1 cellular context compared by ENCODE assay signal in the genomic region with DNA sequence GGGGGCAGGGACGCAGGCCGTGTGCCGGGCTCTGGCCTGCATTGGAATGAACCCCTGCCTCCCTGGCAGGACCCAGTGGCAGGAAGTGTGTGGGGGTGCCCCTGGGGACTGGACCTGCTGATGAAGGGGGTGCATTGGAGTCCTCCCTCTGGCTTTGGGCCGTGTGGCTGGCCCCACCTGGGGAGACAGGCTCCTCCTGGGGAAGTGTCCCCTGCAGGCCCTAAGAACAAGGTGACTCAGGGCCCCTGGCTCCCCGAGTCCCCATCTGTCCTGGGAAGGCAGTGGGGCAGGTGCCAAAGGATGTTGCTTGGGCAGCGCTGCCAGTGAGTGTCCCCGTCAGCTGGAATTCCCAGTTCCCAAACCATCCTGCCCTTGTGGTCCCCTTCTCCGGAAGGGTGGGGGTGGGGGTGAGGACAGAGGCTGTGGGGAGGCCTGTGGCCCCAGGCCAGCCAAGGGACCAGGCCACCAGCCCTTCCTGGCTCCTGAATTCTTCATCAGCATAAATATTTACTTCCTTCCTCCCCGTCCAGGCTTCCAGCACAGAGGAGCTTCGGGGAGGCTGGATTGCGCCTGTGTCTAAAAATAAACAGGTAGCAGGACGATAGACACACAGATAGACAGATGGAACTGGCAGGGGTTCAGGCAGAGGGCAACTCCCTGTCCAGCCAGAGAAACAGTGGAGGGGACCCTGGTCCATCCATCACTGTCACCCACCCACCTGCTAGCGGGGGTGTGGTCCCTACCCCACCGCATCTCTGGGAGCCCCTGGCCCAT.
TF ChIP-seq lines count a peak whose summit lies in the region.

No MANE protein-coding gene starts in this region.

TF ChIP-seq in GM23338, 12 proteins besides CTCF, POLR2A, EP300 and RAD21 (continued from another document):
- TF ChIP-seq, protein P1, sequence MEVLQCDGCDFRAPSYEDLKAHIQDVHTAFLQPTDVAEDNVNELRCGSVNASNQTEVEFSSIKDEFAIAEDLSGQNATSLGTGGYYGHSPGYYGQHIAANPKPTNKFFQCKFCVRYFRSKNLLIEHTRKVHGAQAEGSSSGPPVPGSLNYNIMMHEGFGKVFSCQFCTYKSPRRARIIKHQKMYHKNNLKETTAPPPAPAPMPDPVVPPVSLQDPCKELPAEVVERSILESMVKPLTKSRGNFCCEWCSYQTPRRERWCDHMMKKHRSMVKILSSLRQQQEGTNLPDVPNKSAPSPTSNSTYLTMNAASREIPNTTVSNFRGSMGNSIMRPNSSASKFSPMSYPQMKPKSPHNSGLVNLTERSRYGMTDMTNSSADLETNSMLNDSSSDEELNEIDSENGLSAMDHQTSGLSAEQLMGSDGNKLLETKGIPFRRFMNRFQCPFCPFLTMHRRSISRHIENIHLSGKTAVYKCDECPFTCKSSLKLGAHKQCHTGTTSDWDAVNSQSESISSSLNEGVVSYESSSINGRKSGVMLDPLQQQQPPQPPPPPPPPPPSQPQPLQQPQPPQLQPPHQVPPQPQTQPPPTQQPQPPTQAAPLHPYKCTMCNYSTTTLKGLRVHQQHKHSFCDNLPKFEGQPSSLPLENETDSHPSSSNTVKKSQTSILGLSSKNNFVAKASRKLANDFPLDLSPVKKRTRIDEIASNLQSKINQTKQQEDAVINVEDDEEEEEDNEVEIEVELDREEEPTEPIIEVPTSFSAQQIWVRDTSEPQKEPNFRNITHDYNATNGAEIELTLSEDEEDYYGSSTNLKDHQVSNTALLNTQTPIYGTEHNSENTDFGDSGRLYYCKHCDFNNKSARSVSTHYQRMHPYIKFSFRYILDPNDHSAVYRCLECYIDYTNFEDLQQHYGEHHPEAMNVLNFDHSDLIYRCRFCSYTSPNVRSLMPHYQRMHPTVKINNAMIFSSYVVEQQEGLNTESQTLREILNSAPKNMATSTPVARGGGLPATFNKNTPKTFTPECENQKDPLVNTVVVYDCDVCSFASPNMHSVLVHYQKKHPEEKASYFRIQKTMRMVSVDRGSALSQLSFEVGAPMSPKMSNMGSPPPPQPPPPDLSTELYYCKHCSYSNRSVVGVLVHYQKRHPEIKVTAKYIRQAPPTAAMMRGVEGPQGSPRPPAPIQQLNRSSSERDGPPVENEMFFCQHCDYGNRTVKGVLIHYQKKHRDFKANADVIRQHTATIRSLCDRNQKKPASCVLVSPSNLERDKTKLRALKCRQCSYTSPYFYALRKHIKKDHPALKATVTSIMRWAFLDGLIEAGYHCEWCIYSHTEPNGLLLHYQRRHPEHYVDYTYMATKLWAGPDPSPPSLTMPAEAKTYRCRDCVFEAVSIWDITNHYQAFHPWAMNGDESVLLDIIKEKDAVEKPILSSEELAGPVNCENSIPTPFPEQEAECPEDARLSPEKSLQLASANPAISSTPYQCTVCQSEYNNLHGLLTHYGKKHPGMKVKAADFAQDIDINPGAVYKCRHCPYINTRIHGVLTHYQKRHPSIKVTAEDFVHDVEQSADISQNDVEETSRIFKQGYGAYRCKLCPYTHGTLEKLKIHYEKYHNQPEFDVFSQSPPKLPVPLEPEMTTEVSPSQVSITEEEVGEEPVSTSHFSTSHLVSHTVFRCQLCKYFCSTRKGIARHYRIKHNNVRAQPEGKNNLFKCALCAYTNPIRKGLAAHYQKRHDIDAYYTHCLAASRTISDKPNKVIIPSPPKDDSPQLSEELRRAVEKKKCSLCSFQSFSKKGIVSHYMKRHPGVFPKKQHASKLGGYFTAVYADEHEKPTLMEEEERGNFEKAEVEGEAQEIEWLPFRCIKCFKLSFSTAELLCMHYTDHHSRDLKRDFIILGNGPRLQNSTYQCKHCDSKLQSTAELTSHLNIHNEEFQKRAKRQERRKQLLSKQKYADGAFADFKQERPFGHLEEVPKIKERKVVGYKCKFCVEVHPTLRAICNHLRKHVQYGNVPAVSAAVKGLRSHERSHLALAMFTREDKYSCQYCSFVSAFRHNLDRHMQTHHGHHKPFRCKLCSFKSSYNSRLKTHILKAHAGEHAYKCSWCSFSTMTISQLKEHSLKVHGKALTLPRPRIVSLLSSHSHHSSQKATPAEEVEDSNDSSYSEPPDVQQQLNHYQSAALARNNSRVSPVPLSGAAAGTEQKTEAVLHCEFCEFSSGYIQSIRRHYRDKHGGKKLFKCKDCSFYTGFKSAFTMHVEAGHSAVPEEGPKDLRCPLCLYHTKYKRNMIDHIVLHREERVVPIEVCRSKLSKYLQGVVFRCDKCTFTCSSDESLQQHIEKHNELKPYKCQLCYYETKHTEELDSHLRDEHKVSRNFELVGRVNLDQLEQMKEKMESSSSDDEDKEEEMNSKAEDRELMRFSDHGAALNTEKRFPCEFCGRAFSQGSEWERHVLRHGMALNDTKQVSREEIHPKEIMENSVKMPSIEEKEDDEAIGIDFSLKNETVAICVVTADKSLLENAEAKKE (CRISPR knock-in tag; IDR thresholded peaks at IDR 0.05): no peak
- TF ChIP-seq JUNB (IDR thresholded peaks at IDR 0.05; ENCODE audit: unreplicated experiment) (no peak), POLR2AphosphoS5 (IDR thresholded peaks at IDR 0.05; ENCODE audit: low read depth) (no peak), CREB1 (CRISPR knock-in tag; IDR thresholded peaks at IDR 0.05; ENCODE audit: low read depth) (no peak)
- TF ChIP-seq, protein P2, sequence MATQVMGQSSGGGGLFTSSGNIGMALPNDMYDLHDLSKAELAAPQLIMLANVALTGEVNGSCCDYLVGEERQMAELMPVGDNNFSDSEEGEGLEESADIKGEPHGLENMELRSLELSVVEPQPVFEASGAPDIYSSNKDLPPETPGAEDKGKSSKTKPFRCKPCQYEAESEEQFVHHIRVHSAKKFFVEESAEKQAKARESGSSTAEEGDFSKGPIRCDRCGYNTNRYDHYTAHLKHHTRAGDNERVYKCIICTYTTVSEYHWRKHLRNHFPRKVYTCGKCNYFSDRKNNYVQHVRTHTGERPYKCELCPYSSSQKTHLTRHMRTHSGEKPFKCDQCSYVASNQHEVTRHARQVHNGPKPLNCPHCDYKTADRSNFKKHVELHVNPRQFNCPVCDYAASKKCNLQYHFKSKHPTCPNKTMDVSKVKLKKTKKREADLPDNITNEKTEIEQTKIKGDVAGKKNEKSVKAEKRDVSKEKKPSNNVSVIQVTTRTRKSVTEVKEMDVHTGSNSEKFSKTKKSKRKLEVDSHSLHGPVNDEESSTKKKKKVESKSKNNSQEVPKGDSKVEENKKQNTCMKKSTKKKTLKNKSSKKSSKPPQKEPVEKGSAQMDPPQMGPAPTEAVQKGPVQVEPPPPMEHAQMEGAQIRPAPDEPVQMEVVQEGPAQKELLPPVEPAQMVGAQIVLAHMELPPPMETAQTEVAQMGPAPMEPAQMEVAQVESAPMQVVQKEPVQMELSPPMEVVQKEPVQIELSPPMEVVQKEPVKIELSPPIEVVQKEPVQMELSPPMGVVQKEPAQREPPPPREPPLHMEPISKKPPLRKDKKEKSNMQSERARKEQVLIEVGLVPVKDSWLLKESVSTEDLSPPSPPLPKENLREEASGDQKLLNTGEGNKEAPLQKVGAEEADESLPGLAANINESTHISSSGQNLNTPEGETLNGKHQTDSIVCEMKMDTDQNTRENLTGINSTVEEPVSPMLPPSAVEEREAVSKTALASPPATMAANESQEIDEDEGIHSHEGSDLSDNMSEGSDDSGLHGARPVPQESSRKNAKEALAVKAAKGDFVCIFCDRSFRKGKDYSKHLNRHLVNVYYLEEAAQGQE (IDR thresholded peaks at IDR 0.05; ENCODE audit: unreplicated experiment): no peak
- TF ChIP-seq, protein P3, sequence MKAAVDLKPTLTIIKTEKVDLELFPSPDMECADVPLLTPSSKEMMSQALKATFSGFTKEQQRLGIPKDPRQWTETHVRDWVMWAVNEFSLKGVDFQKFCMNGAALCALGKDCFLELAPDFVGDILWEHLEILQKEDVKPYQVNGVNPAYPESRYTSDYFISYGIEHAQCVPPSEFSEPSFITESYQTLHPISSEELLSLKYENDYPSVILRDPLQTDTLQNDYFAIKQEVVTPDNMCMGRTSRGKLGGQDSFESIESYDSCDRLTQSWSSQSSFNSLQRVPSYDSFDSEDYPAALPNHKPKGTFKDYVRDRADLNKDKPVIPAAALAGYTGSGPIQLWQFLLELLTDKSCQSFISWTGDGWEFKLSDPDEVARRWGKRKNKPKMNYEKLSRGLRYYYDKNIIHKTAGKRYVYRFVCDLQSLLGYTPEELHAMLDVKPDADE (IDR thresholded peaks at IDR 0.05): no peak
